Comparison of ENCODE assay signal across 1 cellular context in the genomic region with DNA sequence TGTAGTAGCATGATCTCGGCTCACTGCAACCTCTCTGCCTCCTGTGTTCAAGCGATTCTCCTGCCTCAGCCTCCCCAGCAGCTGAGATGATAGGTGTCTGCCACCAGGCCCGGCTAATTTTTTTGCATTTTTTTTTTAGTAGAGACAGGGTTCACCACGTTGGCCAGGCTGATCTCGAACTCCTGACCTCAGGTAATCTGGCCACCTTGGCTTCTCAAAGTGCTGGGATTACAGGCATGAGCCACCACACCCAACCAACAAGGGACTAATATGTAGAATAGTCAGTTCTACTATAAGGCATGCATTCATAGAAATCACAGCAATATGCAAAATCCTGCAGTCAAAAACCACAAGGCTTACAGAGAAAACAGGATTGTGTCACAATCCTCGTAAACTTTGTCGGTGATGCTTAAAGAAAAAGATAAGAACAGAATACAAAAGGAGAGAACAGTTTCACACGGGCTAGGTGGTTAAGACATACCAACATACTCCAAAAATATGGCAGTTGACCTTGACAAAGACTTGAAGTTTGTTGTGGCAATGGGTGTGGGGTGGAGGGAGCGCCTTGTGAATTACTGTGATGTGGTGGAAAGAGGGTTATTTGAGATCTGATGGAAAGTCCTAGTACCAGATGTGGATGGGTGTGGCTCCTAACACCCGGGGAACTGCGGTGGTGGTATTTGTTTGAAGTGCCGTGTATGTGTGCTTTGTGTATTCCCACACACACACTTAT.
TF ChIP-seq lines count a peak whose summit lies in the region.

No MANE protein-coding gene starts in this region.

TF ChIP-seq in GM23338, 12 proteins besides CTCF, POLR2A, EP300 and RAD21 (continued from another document):
- TF ChIP-seq ZNF462 (CRISPR knock-in tag; IDR thresholded peaks at IDR 0.05), result no peak
- no peak for TF ChIP-seq POLR2AphosphoS5 (IDR thresholded peaks at IDR 0.05; ENCODE audit: low read depth)
- TF ChIP-seq ZNF331 (CRISPR knock-in tag; IDR thresholded peaks at IDR 0.05; ENCODE audit: low read depth), result no peak
- TF ChIP-seq CREB1 (CRISPR knock-in tag; IDR thresholded peaks at IDR 0.05; ENCODE audit: low read depth), result no peak
- no peak for TF ChIP-seq STAT1 (IDR thresholded peaks at IDR 0.05; ENCODE audit: unreplicated experiment)
TF ChIP-seq in GM23338: peak in this region for 0.
